23 cellular contexts compared by ENCODE assay signal in genomic region chr4:136810626-136811025, GRCh38.
"Had no signal": no experiment of that assay in that cellular context is flagged by ENCODE, and none has a peak within 500 bp of the region (broad histone marks: within the 10 kb centered on the region; RNA-seq: fewer than 3 reads in every experiment).

No MANE protein-coding gene starts in this region.

- H3K27me3 ChIP-seq: body of pancreas, sigmoid colon, upper lobe of left lung had no signal

- ATAC-seq: activated CD8-positive, alpha-beta T cell treated with anti-CD3 and anti-CD28 coated beads for 36 hours; activated T-helper 17 cell treated with anti-CD3 and anti-CD28 coated beads, Interleukin-2, amount 50 U/mL, for 72 hours; body of pancreas; left lobe of liver had no signal

- H3K4me1 ChIP-seq: body of pancreas, sigmoid colon, upper lobe of left lung had no signal

- DNase-seq: activated CD4-positive, alpha-beta T cell treated with anti-CD3 and anti-CD28 coated beads for 48 hours; activated CD4-positive, CD25-positive, alpha-beta regulatory T cell; activated CD8-positive, alpha-beta T cell treated with anti-CD3 and anti-CD28 coated beads for 36 hours; activated naive CD4-positive, alpha-beta T cell treated with Interleukin-2 at 50 U/mL for 16 hours; activated naive CD8-positive, alpha-beta T cell treated with anti-CD3 and anti-CD28 coated beads, Interleukin-2, amount 10 ng/mL, durations not matched to agents 7 days and 5 days; activated T-cell treated with anti-CD3 and anti-CD28 coated beads, Interleukin-2, amount 50 U/mL, for 1 hour; amygdala; body of pancreas; caudate nucleus; dorsolateral prefrontal cortex; foreskin fibroblast; hippocampal formation; islet precursor cell; posterior cingulate gyrus; sigmoid colon; stimulated activated CD4-positive, alpha-beta T cell treated with anti-CD3 and anti-CD28 coated beads, Interleukin-4, amount 100 ng/mL, for 4 hours; stimulated activated naive B cell treated with anti-CD40 and anti-IgM and Interleukin-4, amounts not matched to agents 10 μg/mL and 1 μg/mL and 100 μg/mL, for 72 hours had no signal

- H3K9me3 ChIP-seq: body of pancreas, thoracic aorta had no signal

- H3K27ac ChIP-seq: body of pancreas, dorsolateral prefrontal cortex, epithelial cell of prostate, sigmoid colon, thoracic aorta, upper lobe of left lung had no signal

- H3K4me3 ChIP-seq: body of pancreas, dorsolateral prefrontal cortex, lung, sigmoid colon, thoracic aorta, upper lobe of left lung had no signal

- H3K36me3 ChIP-seq: sigmoid colon, thoracic aorta, upper lobe of left lung had no signal
